In the genomic region with DNA sequence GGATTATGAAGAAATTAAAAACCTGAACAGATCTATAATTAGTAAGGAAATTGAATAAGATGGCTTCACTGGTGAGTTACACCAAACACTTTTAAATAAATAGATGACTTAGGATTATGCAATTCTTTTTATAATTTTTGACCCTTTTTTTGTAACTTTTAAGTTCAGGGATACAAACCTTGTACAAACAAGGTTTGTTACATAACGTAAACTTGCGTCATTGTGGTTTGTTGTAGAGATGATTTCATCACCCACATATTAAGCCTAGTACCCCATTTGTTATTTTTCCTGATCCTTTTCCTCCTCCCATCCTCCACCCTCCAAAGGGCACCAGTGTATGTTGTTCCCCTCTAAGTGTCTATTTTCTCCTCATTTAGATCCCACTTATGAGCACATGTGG, we compare ENCODE assay signal across 18 cellular contexts.
DNase-seq lines count a peak whose midpoint lies in the region; ATAC-seq and TF ChIP-seq lines count a peak whose summit lies in the region.
"Had no signal": no experiment of that assay in that cellular context is flagged by ENCODE, and none has a peak within 500 bp of the region (broad histone marks: within the 10 kb centered on the region; RNA-seq: fewer than 3 reads in every experiment).

No MANE protein-coding gene starts in this region.

- no peak for ATAC-seq in stimulated activated effector memory CD8-positive, alpha-beta T cell treated with anti-CD3 and anti-CD28 coated beads, Interleukin-12 subunit alpha, Interleukin-12 subunit beta, amount 100 ng/mL, for 72 hours
- no peak for ATAC-seq in GM18870 (IDR thresholded peaks at IDR 0.05; ENCODE audit: unreplicated experiment)

- POLR2A ChIA-PET in HEK293T (lab: Yijun Ruan, JAX), result no interaction called here

- peak; percentile 11 for DNase-seq in GF-D8 (lab: John Stamatoyannopoulos, UW)
- DNase-seq in RPMI7951 (ENCODE audit: low read depth), result peak; percentile 6
- peak; percentile 49 for DNase-seq in fibroblast of gingiva (ENCODE audit: low read depth)
- peak; percentile 38 for DNase-seq in renal cortical epithelial cell (ENCODE audit: low read depth)
- no peak for DNase-seq in stimulated activated effector memory CD8-positive, alpha-beta T cell treated with anti-CD3 and anti-CD28 coated beads, Interleukin-12 subunit alpha, Interleukin-12 subunit beta, amount 100 ng/mL, for 72 hours (ENCODE audit: low spot score in 2 of 2)
- DNase-seq in GDM1 (lab: John Stamatoyannopoulos, UW), result no peak
- DNase-seq in HEK293T (ENCODE audit: extremely low spot score), result no peak
- DNase-seq: activated CD4-positive, alpha-beta T cell treated with anti-CD3 and anti-CD28 coated beads for 48 hours; activated T-cell treated with anti-CD3 and anti-CD28 coated beads, Interleukin-2, amount 50 U/mL, for 1 hour; amniotic stem cell; DMS79 treated with DMSO at 0.1 percent for 48 hours; immature natural killer cell; midbrain; NCI-H1105 treated with DMSO at 0.1 percent for 48 hours; NCI-H524; T-helper 2 cell had no signal

- H3K36me3 Mint-ChIP-seq in stimulated activated effector memory CD8-positive, alpha-beta T cell treated with anti-CD3 and anti-CD28 coated beads, Interleukin-12 subunit alpha, Interleukin-12 subunit beta, amount 100 ng/mL, for 72 hours, result no peaks in the 10 kb centered on the region

- H3K9me3 Mint-ChIP-seq in stimulated activated effector memory CD8-positive, alpha-beta T cell treated with anti-CD3 and anti-CD28 coated beads, Interleukin-12 subunit alpha, Interleukin-12 subunit beta, amount 100 ng/mL, for 72 hours, result peaks cover 9% of the 10 kb centered on the region

- no peak overlapping the region for H3K27ac Mint-ChIP-seq in stimulated activated effector memory CD8-positive, alpha-beta T cell treated with anti-CD3 and anti-CD28 coated beads, Interleukin-12 subunit alpha, Interleukin-12 subunit beta, amount 100 ng/mL, for 72 hours
- H3K27ac Mint-ChIP-seq: dendritic cell treated with granulocyte-macrophage colony-stimulating factor and Interleukin-4, amounts not matched to agents 40 ng/mL and 50 ng/mL, for 4 days; immature natural killer cell had no signal

- H3K4me3 Mint-ChIP-seq in stimulated activated effector memory CD8-positive, alpha-beta T cell treated with anti-CD3 and anti-CD28 coated beads, Interleukin-12 subunit alpha, Interleukin-12 subunit beta, amount 100 ng/mL, for 72 hours, result no peak overlapping the region
- H3K4me3 Mint-ChIP-seq: dendritic cell treated with granulocyte-macrophage colony-stimulating factor and Interleukin-4, amounts not matched to agents 40 ng/mL and 50 ng/mL, for 4 days; immature natural killer cell had no signal

- H3K4me1 Mint-ChIP-seq in stimulated activated effector memory CD8-positive, alpha-beta T cell treated with anti-CD3 and anti-CD28 coated beads, Interleukin-12 subunit alpha, Interleukin-12 subunit beta, amount 100 ng/mL, for 72 hours, result no peaks in the 10 kb centered on the region
- H3K4me1 Mint-ChIP-seq: immature natural killer cell had no signal

- CTCF ChIA-PET in HEK293T (lab: Yijun Ruan, JAX), result no interaction called here

TF ChIP-seq in HEK293T, 16 proteins besides CTCF, POLR2A, EP300 and RAD21:
- TF ChIP-seq BHLHE40 (IDR thresholded peaks at IDR 0.05; ENCODE audit: borderline replicate concordance), result no peak
- TF ChIP-seq LEF1 (IDR thresholded peaks at IDR 0.05; ENCODE audit: borderline replicate concordance), result no peak
- no peak for TF ChIP-seq FOXK2 (IDR thresholded peaks at IDR 0.05)
- TF ChIP-seq ZNF384 (IDR thresholded peaks at IDR 0.05), result no peak
- TF ChIP-seq HDGF (IDR thresholded peaks at IDR 0.05; ENCODE audit: borderline replicate concordance), result no peak
- TF ChIP-seq FOXM1 (IDR thresholded peaks at IDR 0.05; ENCODE audit: borderline replicate concordance), result no peak

Comparison
In these comparisons a context has a peak if more than half of its experiments do, and no peak if none do; other contexts are left out.
1. DNase-seq: peak in GF-D8 (single experiment), RPMI7951 (single experiment), fibroblast of gingiva (single experiment) and renal cortical epithelial cell (single experiment); none in stimulated activated effector memory CD8-positive, alpha-beta T cell treated with anti-CD3 and anti-CD28 coated beads, Interleukin-12 subunit alpha, Interleukin-12 subunit beta, amount 100 ng/mL, for 72 hours (0 of 2), GDM1 (single experiment) and HEK293T (single experiment).